28 cellular contexts compared by ENCODE assay signal in the genomic region with DNA sequence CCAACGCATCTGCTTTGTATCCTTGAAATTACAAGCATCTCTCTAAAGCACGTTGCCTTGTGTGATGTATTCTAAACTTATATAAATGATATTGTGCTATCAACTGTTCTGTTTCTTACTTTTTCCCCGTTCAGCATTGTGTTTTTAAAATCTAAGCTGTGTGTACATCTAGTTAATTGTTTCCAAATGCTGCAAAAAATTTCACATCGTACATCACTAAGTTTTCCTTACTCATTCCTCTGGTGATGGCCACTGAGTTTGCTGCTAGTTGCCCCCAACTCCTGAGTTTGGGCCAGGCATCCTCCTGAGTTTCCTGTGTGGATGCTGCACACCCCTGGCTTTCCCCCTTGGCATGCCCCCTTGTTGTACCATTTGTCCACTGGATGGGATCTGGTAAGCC.
"Had no signal": no experiment of that assay in that cellular context is flagged by ENCODE, and none has a peak within 500 bp of the region (broad histone marks: within the 10 kb centered on the region; RNA-seq: fewer than 3 reads in every experiment).

No MANE protein-coding gene starts in this region.

- H3K36me3 Mint-ChIP-seq: stimulated activated effector memory CD8-positive, alpha-beta T cell treated with anti-CD3 and anti-CD28 coated beads, Interleukin-12 subunit alpha, Interleukin-12 subunit beta, amount 100 ng/mL, for 72 hours; stimulated activated memory B cell treated with anti-CD40 and anti-IgM and Interleukin-4, amounts not matched to agents 10 μg/mL and 1 μg/mL and 100 μg/mL, for 72 hours; stimulated activated naive B cell treated with anti-CD40 and anti-IgM and Interleukin-4, amounts not matched to agents 10 μg/mL and 1 μg/mL and 100 μg/mL, for 72 hours; type B pancreatic cell had no signal

- H3K4me3 ChIP-seq: stomach, suprapubic skin, testis, thoracic aorta, thyroid gland, tibial artery, tibial nerve, transverse colon, upper lobe of left lung, upper lobe of right lung, uterus, vagina had no signal

- H3K27ac Mint-ChIP-seq: stimulated activated effector memory CD8-positive, alpha-beta T cell treated with anti-CD3 and anti-CD28 coated beads, Interleukin-12 subunit alpha, Interleukin-12 subunit beta, amount 100 ng/mL, for 72 hours; stimulated activated memory B cell treated with anti-CD40 and anti-IgM and Interleukin-4, amounts not matched to agents 10 μg/mL and 1 μg/mL and 100 μg/mL, for 72 hours; stimulated activated naive B cell treated with anti-CD40 and anti-IgM and Interleukin-4, amounts not matched to agents 10 μg/mL and 1 μg/mL and 100 μg/mL, for 72 hours; stimulated activated naive CD8-positive, alpha-beta T cell treated with anti-CD3 and anti-CD28 coated beads, Interleukin-15, amount 100 ng/mL, for 72 hours; stimulated activated naive CD8-positive, alpha-beta T cell treated with anti-CD3 and anti-CD28 coated beads, Interleukin-15, Interleukin-2, amounts not matched to agents 100 ng/mL and 50 ng/mL, for 24 hours; type B pancreatic cell had no signal

- H3K9me3 Mint-ChIP-seq: stimulated activated effector memory CD8-positive, alpha-beta T cell treated with anti-CD3 and anti-CD28 coated beads, Interleukin-12 subunit alpha, Interleukin-12 subunit beta, amount 100 ng/mL, for 72 hours; stimulated activated memory B cell treated with anti-CD40 and anti-IgM and Interleukin-4, amounts not matched to agents 10 μg/mL and 1 μg/mL and 100 μg/mL, for 72 hours; stimulated activated naive B cell treated with anti-CD40 and anti-IgM and Interleukin-4, amounts not matched to agents 10 μg/mL and 1 μg/mL and 100 μg/mL, for 72 hours; stimulated activated naive CD8-positive, alpha-beta T cell treated with anti-CD3 and anti-CD28 coated beads, Interleukin-15, amount 100 ng/mL, for 72 hours; stimulated activated naive CD8-positive, alpha-beta T cell treated with anti-CD3 and anti-CD28 coated beads, Interleukin-15, Interleukin-2, amounts not matched to agents 100 ng/mL and 50 ng/mL, for 24 hours; type B pancreatic cell had no signal

- H3K4me3 Mint-ChIP-seq: stimulated activated effector memory CD8-positive, alpha-beta T cell treated with anti-CD3 and anti-CD28 coated beads, Interleukin-12 subunit alpha, Interleukin-12 subunit beta, amount 100 ng/mL, for 72 hours; stimulated activated memory B cell treated with anti-CD40 and anti-IgM and Interleukin-4, amounts not matched to agents 10 μg/mL and 1 μg/mL and 100 μg/mL, for 72 hours; stimulated activated naive B cell treated with anti-CD40 and anti-IgM and Interleukin-4, amounts not matched to agents 10 μg/mL and 1 μg/mL and 100 μg/mL, for 72 hours; stimulated activated naive CD8-positive, alpha-beta T cell treated with anti-CD3 and anti-CD28 coated beads, Interleukin-15, amount 100 ng/mL, for 72 hours; stimulated activated naive CD8-positive, alpha-beta T cell treated with anti-CD3 and anti-CD28 coated beads, Interleukin-15, Interleukin-2, amounts not matched to agents 100 ng/mL and 50 ng/mL, for 24 hours; type B pancreatic cell had no signal

- H3K4me1 Mint-ChIP-seq: stimulated activated effector memory CD8-positive, alpha-beta T cell treated with anti-CD3 and anti-CD28 coated beads, Interleukin-12 subunit alpha, Interleukin-12 subunit beta, amount 100 ng/mL, for 72 hours; stimulated activated memory B cell treated with anti-CD40 and anti-IgM and Interleukin-4, amounts not matched to agents 10 μg/mL and 1 μg/mL and 100 μg/mL, for 72 hours; stimulated activated naive B cell treated with anti-CD40 and anti-IgM and Interleukin-4, amounts not matched to agents 10 μg/mL and 1 μg/mL and 100 μg/mL, for 72 hours; stimulated activated naive CD8-positive, alpha-beta T cell treated with anti-CD3 and anti-CD28 coated beads, Interleukin-15, amount 100 ng/mL, for 72 hours had no signal

- H3K27ac ChIP-seq: stomach, suprapubic skin, testis, thoracic aorta, thyroid gland, tibial artery, tibial nerve, transverse colon, upper lobe of left lung, upper lobe of right lung, uterus, vagina had no signal

- DNase-seq: stimulated activated CD4-positive, alpha-beta T cell treated with anti-CD3 and anti-CD28 coated beads, Interleukin-2, amount 100 ng/mL, for 48 hours; stimulated activated CD4-positive, alpha-beta T cell treated with anti-CD3 and anti-CD28 coated beads, Interleukin-4, amount 100 ng/mL, for 1 hour; stimulated activated CD4-positive, alpha-beta T cell treated with anti-CD3 and anti-CD28 coated beads, Interleukin-4, amount 100 ng/mL, for 24 hours; stimulated activated CD4-positive, alpha-beta T cell treated with anti-CD3 and anti-CD28 coated beads, Interleukin-4, amount 100 ng/mL, for 4 hours; stimulated activated CD8-positive, alpha-beta memory T cell treated with anti-CD3 and anti-CD28 coated beads, Interleukin-4, amount 100 ng/mL, for 48 hours; stimulated activated naive B cell treated with anti-CD40 and anti-IgM and Interleukin-4, amounts not matched to agents 10 μg/mL and 1 μg/mL and 100 μg/mL, for 72 hours; stimulated activated naive CD4-positive, alpha-beta T cell; stimulated activated naive CD4-positive, alpha-beta T cell treated with Interleukin-2 at 50 U/mL for 16 hours; stimulated activated naive CD8-positive, alpha-beta T cell treated with anti-CD3 and anti-CD28 coated beads, Interleukin-15, amount 100 ng/mL, for 72 hours; stimulated activated naive CD8-positive, alpha-beta T cell treated with anti-CD3 and anti-CD28 coated beads, Interleukin-15, Interleukin-2, amounts not matched to agents 100 U/mL and 50 U/mL, for 24 hours; stomach; substantia nigra; testis; thyroid gland; tibial artery; transverse colon; trophoblast cell; upper lobe of left lung; upper lobe of right lung; uterus had no signal

- H3K27me3 ChIP-seq: suprapubic skin, testis, thyroid gland, transverse colon, upper lobe of left lung, upper lobe of right lung, uterus, vagina had no signal

- H3K27me3 Mint-ChIP-seq: stimulated activated naive CD8-positive, alpha-beta T cell treated with anti-CD3 and anti-CD28 coated beads, Interleukin-15, Interleukin-2, amounts not matched to agents 100 ng/mL and 50 ng/mL, for 24 hours; type B pancreatic cell had no signal
